13 cellular contexts compared by ENCODE assay signal in the genomic region with DNA sequence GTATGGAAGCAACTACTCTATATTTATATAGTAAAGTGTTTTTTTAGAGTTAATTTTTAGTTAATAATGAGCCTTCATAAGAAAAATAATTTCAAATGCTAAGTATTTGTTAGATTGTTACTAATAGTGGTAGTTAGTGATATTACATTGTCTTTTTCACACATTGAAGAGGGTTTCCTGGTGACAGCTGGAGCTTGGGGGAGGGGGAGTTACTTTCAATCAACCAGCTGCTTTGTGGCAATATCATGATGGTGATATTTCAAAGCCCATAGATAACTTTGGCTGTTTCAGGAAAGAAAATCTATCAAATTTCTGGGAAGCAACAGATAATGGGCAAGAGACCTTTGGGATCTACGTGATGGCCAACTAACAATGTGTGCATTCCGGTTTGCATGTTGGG. TPM values are rescaled to one million over a fixed set of nuclear protein-coding genes. Genes with fewer than 3 reads are reported as not detected.
DNase-seq lines count a peak whose midpoint lies in the region; ATAC-seq and TF ChIP-seq lines count a peak whose summit lies in the region.
"Had no signal": no experiment of that assay in that cellular context is flagged by ENCODE, and none has a peak within 500 bp of the region (broad histone marks: within the 10 kb centered on the region; RNA-seq: fewer than 3 reads in every experiment).

No MANE protein-coding gene starts in this region.

- WGBS in ovary, 3 donors: 85 to 97% (median 96%) methylated on average over 2 of the region's 2 CpGs

- H3K4me3 Mint-ChIP-seq in activated naive CD4-positive, alpha-beta T cell treated with anti-CD3 and anti-CD28 coated beads, Interleukin-2, amount 50 U/mL, for 24 hours: peak overlapping the region; percentile 20
- H3K4me3 Mint-ChIP-seq in activated CD4-positive, alpha-beta memory T cell treated with anti-CD3 and anti-CD28 coated beads, Interleukin-2, amount 10 ng/mL, durations not matched to agents 7 days and 5 days: peak overlapping the region; percentile 97
- peak overlapping the region; percentile 88 for H3K4me3 Mint-ChIP-seq in stimulated activated effector memory CD8-positive, alpha-beta T cell treated with anti-CD3 and anti-CD28 coated beads, Interleukin-12 subunit alpha, Interleukin-12 subunit beta, amount 100 ng/mL, for 72 hours

- H3K9me3 ChIP-seq in ovary: no peaks in the 10 kb centered on the region
- H3K9me3 ChIP-seq: heart left ventricle had no signal

- H3K27ac ChIP-seq in ovary: no peak overlapping the region
- H3K27ac ChIP-seq: heart left ventricle had no signal

- TF ChIP-seq CTCF in ovary (IDR thresholded peaks at IDR 0.05): no peak

- H3K4me1 ChIP-seq in ovary (ENCODE audit: insufficient read depth): peaks cover 2% of the 10 kb centered on the region

- H3K36me3 ChIP-seq in ovary: no peaks in the 10 kb centered on the region

- no peak for DNase-seq in activated naive CD4-positive, alpha-beta T cell (lab: John Stamatoyannopoulos, UW)
- DNase-seq in NCI-H1694 (lab: John Stamatoyannopoulos, UW) (peak; percentile 61), ovary (no peak), GM03348 (ENCODE audit: low spot score) (no peak), AG20443 (ENCODE audit: low spot score) (no peak)
- no peak for DNase-seq in activated CD4-positive, alpha-beta memory T cell treated with anti-CD3 and anti-CD28 coated beads, Interleukin-2, amount 10 ng/mL, durations not matched to agents 7 days and 5 days
- DNase-seq in stimulated activated effector memory CD8-positive, alpha-beta T cell treated with anti-CD3 and anti-CD28 coated beads, Interleukin-12 subunit alpha, Interleukin-12 subunit beta, amount 100 ng/mL, for 72 hours (ENCODE audit: low spot score in 2 of 2): no peak
- DNase-seq: dermis blood vessel endothelial cell; heart left ventricle; KG1; NCI-H748 treated with DMSO at 0.1 percent for 48 hours; stimulated activated naive CD4-positive, alpha-beta T cell treated with Interleukin-2 at 50 U/mL for 16 hours had no signal

- no peaks in the 10 kb centered on the region for H3K9me3 Mint-ChIP-seq in activated naive CD4-positive, alpha-beta T cell treated with anti-CD3 and anti-CD28 coated beads, Interleukin-2, amount 50 U/mL, for 24 hours
- H3K9me3 Mint-ChIP-seq in activated CD4-positive, alpha-beta memory T cell treated with anti-CD3 and anti-CD28 coated beads, Interleukin-2, amount 10 ng/mL, durations not matched to agents 7 days and 5 days: no peaks in the 10 kb centered on the region
- no peaks in the 10 kb centered on the region for H3K9me3 Mint-ChIP-seq in stimulated activated effector memory CD8-positive, alpha-beta T cell treated with anti-CD3 and anti-CD28 coated beads, Interleukin-12 subunit alpha, Interleukin-12 subunit beta, amount 100 ng/mL, for 72 hours

- H3K27me3 Mint-ChIP-seq in activated naive CD4-positive, alpha-beta T cell treated with anti-CD3 and anti-CD28 coated beads, Interleukin-2, amount 50 U/mL, for 24 hours: no peaks in the 10 kb centered on the region
- no peaks in the 10 kb centered on the region for H3K27me3 Mint-ChIP-seq in activated CD4-positive, alpha-beta memory T cell treated with anti-CD3 and anti-CD28 coated beads, Interleukin-2, amount 10 ng/mL, durations not matched to agents 7 days and 5 days

- POLR2A ChIA-PET in activated CD4-positive, alpha-beta memory T cell treated with anti-CD3 and anti-CD28 coated beads, Interleukin-2, amount 10 ng/mL, durations not matched to agents 7 days and 5 days (lab: Charles Lee): interaction anchor here (0.8 to 1.4 kb wide), 3 partner anchors 47 to 190 kb away, joined by 3 to 4 read pairs (median 3); no protein-coding TSS in a partner anchor

- peak overlapping the region; percentile 88 for H3K27ac Mint-ChIP-seq in activated naive CD4-positive, alpha-beta T cell treated with anti-CD3 and anti-CD28 coated beads, Interleukin-2, amount 50 U/mL, for 24 hours
- no peak overlapping the region for H3K27ac Mint-ChIP-seq in activated CD4-positive, alpha-beta memory T cell treated with anti-CD3 and anti-CD28 coated beads, Interleukin-2, amount 10 ng/mL, durations not matched to agents 7 days and 5 days
- H3K27ac Mint-ChIP-seq in stimulated activated effector memory CD8-positive, alpha-beta T cell treated with anti-CD3 and anti-CD28 coated beads, Interleukin-12 subunit alpha, Interleukin-12 subunit beta, amount 100 ng/mL, for 72 hours: no peak overlapping the region

- H3K4me3 ChIP-seq in ovary: no peak overlapping the region
- H3K4me3 ChIP-seq: heart left ventricle had no signal

- TF ChIP-seq POLR2A in ovary (IDR thresholded peaks at IDR 0.05): no peak

- intact Hi-C loops in ovary (cut with DNase I): loop anchor here in 3 of 4 donors (10.0 kb wide), 1 partner anchor 145 kb away; no protein-coding TSS in a partner anchor

- ATAC-seq in stimulated activated effector memory CD8-positive, alpha-beta T cell treated with anti-CD3 and anti-CD28 coated beads, Interleukin-12 subunit alpha, Interleukin-12 subunit beta, amount 100 ng/mL, for 72 hours: no peak
- ATAC-seq: heart left ventricle had no signal

- peaks cover 77% of the 10 kb centered on the region for H3K4me1 Mint-ChIP-seq in activated naive CD4-positive, alpha-beta T cell treated with anti-CD3 and anti-CD28 coated beads, Interleukin-2, amount 50 U/mL, for 24 hours
- peaks cover 63% of the 10 kb centered on the region for H3K4me1 Mint-ChIP-seq in activated CD4-positive, alpha-beta memory T cell treated with anti-CD3 and anti-CD28 coated beads, Interleukin-2, amount 10 ng/mL, durations not matched to agents 7 days and 5 days
- peaks cover 40% of the 10 kb centered on the region for H3K4me1 Mint-ChIP-seq in stimulated activated effector memory CD8-positive, alpha-beta T cell treated with anti-CD3 and anti-CD28 coated beads, Interleukin-12 subunit alpha, Interleukin-12 subunit beta, amount 100 ng/mL, for 72 hours

- CTCF ChIA-PET in activated CD4-positive, alpha-beta memory T cell treated with anti-CD3 and anti-CD28 coated beads, Interleukin-2, amount 10 ng/mL, durations not matched to agents 7 days and 5 days (lab: Charles Lee): interaction anchor here (7.6 kb wide), 1 partner anchor 39 kb away, joined by 60 read pairs; the partner anchor contains the start of gene IRS1

- no peak for TF ChIP-seq EP300 in ovary (IDR thresholded peaks at IDR 0.05)

- H3K36me3 Mint-ChIP-seq in activated naive CD4-positive, alpha-beta T cell treated with anti-CD3 and anti-CD28 coated beads, Interleukin-2, amount 50 U/mL, for 24 hours: peaks cover 25% of the 10 kb centered on the region
- H3K36me3 Mint-ChIP-seq in activated CD4-positive, alpha-beta memory T cell treated with anti-CD3 and anti-CD28 coated beads, Interleukin-2, amount 10 ng/mL, durations not matched to agents 7 days and 5 days (ENCODE audit: low read depth): peaks cover 65% of the 10 kb centered on the region
- peaks cover 29% of the 10 kb centered on the region for H3K36me3 Mint-ChIP-seq in stimulated activated effector memory CD8-positive, alpha-beta T cell treated with anti-CD3 and anti-CD28 coated beads, Interleukin-12 subunit alpha, Interleukin-12 subunit beta, amount 100 ng/mL, for 72 hours

- H3K27me3 ChIP-seq in ovary: no peaks in the 10 kb centered on the region
- H3K27me3 ChIP-seq: heart left ventricle had no signal

RNA-seq across cellular contexts. Expression of gene RHBDD1, which starts 4.1 kb away (rescaled TPM):
- 10 to 100 TPM; 38.1 to 43.0 TPM for total RNA-seq in activated CD4-positive, alpha-beta memory T cell treated with anti-CD3 and anti-CD28 coated beads, Interleukin-2, amount 10 ng/mL, durations not matched to agents 7 days and 5 days
- 10 to 100 TPM; 18.5 to 95.8 (median 62.4) TPM for total RNA-seq in ovary
- polyA plus RNA-seq in ovary: 10 to 100 TPM; 11.5 to 44.9 TPM

RNA-seq across cellular contexts. Expression of gene IRS1, which starts 40.3 kb away (rescaled TPM):
- 1 to 10 TPM; 7.2 to 7.4 TPM for total RNA-seq in activated CD4-positive, alpha-beta memory T cell treated with anti-CD3 and anti-CD28 coated beads, Interleukin-2, amount 10 ng/mL, durations not matched to agents 7 days and 5 days
- 10 to 100 TPM; 29.5 to 87.0 (median 45.1) TPM for total RNA-seq in ovary
- 10 to 100 TPM; 22.3 to 40.2 TPM for polyA plus RNA-seq in ovary

Comparison
In these comparisons a context has a peak if more than half of its experiments do, and no peak if none do; other contexts are left out.
1. H3K4me3 Mint-ChIP-seq: peak in every context shown above with its lines; median percentile 97 in activated CD4-positive, alpha-beta memory T cell treated with anti-CD3 and anti-CD28 coated beads, Interleukin-2, amount 10 ng/mL, durations not matched to agents 7 days and 5 days; 88 in stimulated activated effector memory CD8-positive, alpha-beta T cell treated with anti-CD3 and anti-CD28 coated beads, Interleukin-12 subunit alpha, Interleukin-12 subunit beta, amount 100 ng/mL, for 72 hours; 20 in activated naive CD4-positive, alpha-beta T cell treated with anti-CD3 and anti-CD28 coated beads, Interleukin-2, amount 50 U/mL, for 24 hours.